Comparison of ENCODE assay signal across 1 cellular context in genomic region chr17:76276461-76277299, GRCh38.
TF ChIP-seq lines count a peak whose summit lies in the region.

No MANE protein-coding gene starts in this region.

TF ChIP-seq in K562, 482 proteins besides CTCF, POLR2A, EP300 and RAD21:
- TF ChIP-seq ZNF407 (IDR thresholded peaks at IDR 0.05; ENCODE audit: low read depth) (no peak), E2F6 (IDR thresholded peaks at IDR 0.05; ENCODE audit: borderline replicate concordance in 1 of 2, extremely low read depth in 1 of 2, insufficient read depth in 1 of 2, insufficient read length in 1 of 2, low read depth in 1 of 2, low read length in 1 of 2, poor library complexity in 1 of 2, severe bottlenecking in 1 of 2) (no peak), RBM22 (IDR thresholded peaks at IDR 0.05; ENCODE audit: low read depth, low read length, poor library complexity, severe bottlenecking) (no peak), HMGN3 (IDR thresholded peaks at IDR 0.05; ENCODE audit: borderline replicate concordance, extremely low read depth, insufficient read length, low read depth, low read length) (peak; percentile 12), MECOM (CRISPR knock-in tag; IDR thresholded peaks at IDR 0.05) (no peak), SRF (CRISPR knock-in tag; IDR thresholded peaks at IDR 0.05) (peak in 1 of 2 experiments; percentile 24; a peak in 1 of 4 replicates), NFE2 (IDR thresholded peaks at IDR 0.05; ENCODE audit: low read depth) (peak; percentile 73), NR2C1 (IDR thresholded peaks at IDR 0.05) (no peak), NR2C1 (tag; IDR thresholded peaks at IDR 0.05) (no peak), ZNF316 (IDR thresholded peaks at IDR 0.05) (0 out of 2 replicates have a peak, but pooled peaks have one; percentile 19), MAFK (IDR thresholded peaks at IDR 0.05; ENCODE audit: low read length) (peak; percentile 20; the same call in 1 of the 2 replicates), IRF1 (CRISPR knock-in tag; IDR thresholded peaks at IDR 0.05; ENCODE audit: borderline replicate concordance) (no peak), MAFF (IDR thresholded peaks at IDR 0.05; ENCODE audit: low read length) (no peak; the same call in 1 of the 2 replicates), TFAP4 (CRISPR knock-in tag; IDR thresholded peaks at IDR 0.05; ENCODE audit: borderline replicate concordance) (0 out of 2 replicates have a peak, but pooled peaks have one; percentile 9), ZC3H4 (CRISPR knock-in tag; IDR thresholded peaks at IDR 0.05; ENCODE audit: borderline replicate concordance) (no peak), ZNF24 (IDR thresholded peaks at IDR 0.05) (no peak)
